In genomic region chr16:17793354-17793753, GRCh38 we compare ENCODE assay signal across 26 cellular contexts.
"Had no signal": no experiment of that assay in that cellular context is flagged by ENCODE, and none has a peak within 500 bp of the region (broad histone marks: within the 10 kb centered on the region; RNA-seq: fewer than 3 reads in every experiment).

No MANE protein-coding gene starts in this region.

- H3K4me1 ChIP-seq: colonic mucosa, esophagus muscularis mucosa, esophagus squamous epithelium, foreskin keratinocyte, gastrocnemius medialis, gastroesophageal sphincter, heart left ventricle, heart right ventricle had no signal

- H3K27ac ChIP-seq: colonic mucosa, coronary artery, dorsolateral prefrontal cortex, epithelial cell of prostate, esophagus muscularis mucosa, esophagus squamous epithelium, foreskin keratinocyte, gastrocnemius medialis, gastroesophageal sphincter, heart left ventricle, heart right ventricle had no signal

- FAIRE-seq: endometrium, endothelial cell of umbilical vein had no signal

- H3K4me3 ChIP-seq: colonic mucosa, coronary artery, dorsolateral prefrontal cortex, esophagus muscularis mucosa, esophagus squamous epithelium, gastrocnemius medialis, gastroesophageal sphincter, heart left ventricle, heart right ventricle had no signal

- H3K36me3 ChIP-seq: colonic mucosa, esophagus muscularis mucosa, esophagus squamous epithelium, gastrocnemius medialis, gastroesophageal sphincter, heart left ventricle, heart right ventricle had no signal

- H3K27me3 ChIP-seq: colonic mucosa, esophagus muscularis mucosa, foreskin keratinocyte, gastrocnemius medialis had no signal

- ATAC-seq: effector memory CD8-positive, alpha-beta T cell; esophagus mucosa; foreskin keratinocyte; gastrocnemius medialis; gastroesophageal sphincter; heart left ventricle; heart right ventricle had no signal

- H3K9me3 ChIP-seq: colonic mucosa, esophagus muscularis mucosa, esophagus squamous epithelium, gastrocnemius medialis, gastroesophageal sphincter, heart left ventricle, heart right ventricle had no signal

- DNase-seq: colonic mucosa; cortex of kidney; dermis blood vessel endothelial cell; dorsolateral prefrontal cortex; effector CD4-positive, alpha-beta T cell; effector CD8-positive, alpha-beta T cell; effector memory CD4-positive, alpha-beta T cell; effector memory CD8-positive, alpha-beta T cell; endodermal cell; erythroblast; esophagus squamous epithelium; foreskin fibroblast; foreskin keratinocyte; foreskin melanocyte; gastrocnemius medialis; glutamatergic neuron; head of caudate nucleus; heart left ventricle; heart right ventricle had no signal
